ENCODE assay signal across 27 cellular contexts in the genomic region with DNA sequence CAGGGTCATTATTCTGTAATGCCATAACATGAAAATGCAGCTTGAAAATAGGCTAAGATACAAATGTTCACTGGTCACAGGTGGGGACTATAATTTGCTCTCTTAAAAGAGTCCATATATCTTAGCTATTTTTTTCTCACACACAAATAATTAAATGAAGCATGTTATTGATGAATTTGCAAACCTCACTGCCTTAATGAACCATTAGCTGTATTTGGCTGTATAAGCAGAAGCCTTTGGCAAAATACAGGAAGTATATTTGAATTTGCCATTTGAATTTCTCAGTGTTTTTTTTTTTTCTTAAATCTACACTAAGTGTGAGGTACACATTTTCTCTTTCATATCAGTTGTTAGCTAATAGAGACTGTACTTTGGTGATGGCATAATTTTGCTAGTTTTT. TPM values are rescaled to one million over a fixed set of nuclear protein-coding genes. Genes with fewer than 3 reads are reported as not detected.
"Had no signal": no experiment of that assay in that cellular context is flagged by ENCODE, and none has a peak within 500 bp of the region (broad histone marks: within the 10 kb centered on the region; RNA-seq: fewer than 3 reads in every experiment).

No MANE protein-coding gene starts in this region.

- H3K27me3 Mint-ChIP-seq: memory B cell; naive thymus-derived CD4-positive, alpha-beta T cell; natural killer cell treated with Interleukin-12 subunit alpha and Interleukin-12 subunit beta and Interleukin-15 and Interleukin-18, amount 100 ng/mL, for 72 hours; progenitor cell of endocrine pancreas; stimulated activated memory B cell treated with anti-CD40 and anti-IgM and Interleukin-4, amounts not matched to agents 10 μg/mL and 1 μg/mL and 100 μg/mL, for 72 hours; stimulated activated naive CD8-positive, alpha-beta T cell treated with anti-CD3 and anti-CD28 coated beads, Interleukin-15, amount 100 ng/mL, for 72 hours; type B pancreatic cell had no signal

- H3K27ac Mint-ChIP-seq: naive thymus-derived CD4-positive, alpha-beta T cell; natural killer cell treated with Interleukin-12 subunit alpha and Interleukin-12 subunit beta and Interleukin-15 and Interleukin-18, amount 100 ng/mL, for 72 hours; progenitor cell of endocrine pancreas; stimulated activated memory B cell treated with anti-CD40 and anti-IgM and Interleukin-4, amounts not matched to agents 10 μg/mL and 1 μg/mL and 100 μg/mL, for 72 hours; stimulated activated naive CD8-positive, alpha-beta T cell treated with anti-CD3 and anti-CD28 coated beads, Interleukin-15, amount 100 ng/mL, for 72 hours; type B pancreatic cell had no signal

- H3K4me3 Mint-ChIP-seq: immature natural killer cell; memory B cell; naive thymus-derived CD4-positive, alpha-beta T cell; natural killer cell treated with Interleukin-12 subunit alpha and Interleukin-12 subunit beta and Interleukin-15 and Interleukin-18, amount 100 ng/mL, for 72 hours; stimulated activated memory B cell treated with anti-CD40 and anti-IgM and Interleukin-4, amounts not matched to agents 10 μg/mL and 1 μg/mL and 100 μg/mL, for 72 hours; stimulated activated naive CD8-positive, alpha-beta T cell treated with anti-CD3 and anti-CD28 coated beads, Interleukin-15, amount 100 ng/mL, for 72 hours; type B pancreatic cell had no signal

- H3K4me1 ChIP-seq: right atrium auricular region, right lobe of liver, tibial nerve, uterus had no signal

- ATAC-seq: mucosa of descending colon; natural killer cell treated with Interleukin-12 subunit alpha and Interleukin-12 subunit beta and Interleukin-15 and Interleukin-18, amount 100 ng/mL, for 72 hours; stimulated activated memory B cell treated with anti-CD40 and anti-IgM and Interleukin-4, amounts not matched to agents 10 μg/mL and 1 μg/mL and 100 μg/mL, for 72 hours; stimulated activated naive CD8-positive, alpha-beta T cell treated with anti-CD3 and anti-CD28 coated beads, Interleukin-15, amount 100 ng/mL, for 72 hours had no signal

- DNase-seq: immature natural killer cell; islet precursor cell; left ventricle myocardium inferior; midbrain; mucosa of descending colon; naive thymus-derived CD4-positive, alpha-beta T cell; ovary; right lobe of liver; stimulated activated CD4-positive, alpha-beta T cell treated with anti-CD3 and anti-CD28 coated beads, Interleukin-1b, Interleukin-23, amount 100 ng/mL, for 48 hours; stimulated activated CD4-positive, alpha-beta T cell treated with anti-CD3 and anti-CD28 coated beads, Interleukin-2, amount 100 ng/mL, for 48 hours; stimulated activated CD4-positive, alpha-beta T cell treated with anti-CD3 and anti-CD28 coated beads, Interleukin-4, amount 100 ng/mL, for 4 hours; stimulated activated CD8-positive, alpha-beta memory T cell treated with anti-CD3 and anti-CD28 coated beads, Interleukin-4, amount 100 ng/mL, for 48 hours; stimulated activated naive CD4-positive, alpha-beta T cell treated with Interleukin-2 at 50 U/mL for 16 hours; stimulated activated naive CD8-positive, alpha-beta T cell treated with anti-CD3 and anti-CD28 coated beads, Interleukin-15, amount 100 ng/mL, for 72 hours; substantia nigra; uterus had no signal

- H3K9me3 ChIP-seq: left ventricle myocardium inferior, mucosa of descending colon, ovary, right atrium auricular region, right lobe of liver, tibial nerve, uterus had no signal

- H3K4me1 Mint-ChIP-seq: naive thymus-derived CD4-positive, alpha-beta T cell; stimulated activated naive CD8-positive, alpha-beta T cell treated with anti-CD3 and anti-CD28 coated beads, Interleukin-15, amount 100 ng/mL, for 72 hours had no signal

- H3K36me3 Mint-ChIP-seq: memory B cell; naive thymus-derived CD4-positive, alpha-beta T cell; natural killer cell treated with Interleukin-12 subunit alpha and Interleukin-12 subunit beta and Interleukin-15 and Interleukin-18, amount 100 ng/mL, for 72 hours; stimulated activated memory B cell treated with anti-CD40 and anti-IgM and Interleukin-4, amounts not matched to agents 10 μg/mL and 1 μg/mL and 100 μg/mL, for 72 hours; type B pancreatic cell had no signal

- H3K9me3 Mint-ChIP-seq: immature natural killer cell; memory B cell; natural killer cell treated with Interleukin-12 subunit alpha and Interleukin-12 subunit beta and Interleukin-15 and Interleukin-18, amount 100 ng/mL, for 72 hours; stimulated activated memory B cell treated with anti-CD40 and anti-IgM and Interleukin-4, amounts not matched to agents 10 μg/mL and 1 μg/mL and 100 μg/mL, for 72 hours; stimulated activated naive CD8-positive, alpha-beta T cell treated with anti-CD3 and anti-CD28 coated beads, Interleukin-15, amount 100 ng/mL, for 72 hours; type B pancreatic cell had no signal

- H3K4me3 ChIP-seq: left ventricle myocardium inferior, lung, mucosa of descending colon, ovary, right atrium auricular region, right lobe of liver, smooth muscle cell, tibial nerve, uterus had no signal

- H3K36me3 ChIP-seq: left ventricle myocardium inferior, ovary, right atrium auricular region, right lobe of liver, tibial nerve, uterus had no signal

- H3K27ac ChIP-seq: left ventricle myocardium inferior, ovary, right atrium auricular region, right lobe of liver, tibial nerve, uterus had no signal

- H3K4me2 ChIP-seq: smooth muscle cell had no signal

- H3K27me3 ChIP-seq: ovary, right atrium auricular region, right lobe of liver, tibial nerve, uterus had no signal

RNA-seq across cellular contexts. Expression of gene DDI1, which starts 38.7 kb away (rescaled TPM):
- polyA plus RNA-seq: lung; naive thymus-derived CD4-positive, alpha-beta T cell; neural cell; ovary; smooth muscle cell; thymus had no signal
